8 cellular contexts compared by ENCODE assay signal in the genomic region with DNA sequence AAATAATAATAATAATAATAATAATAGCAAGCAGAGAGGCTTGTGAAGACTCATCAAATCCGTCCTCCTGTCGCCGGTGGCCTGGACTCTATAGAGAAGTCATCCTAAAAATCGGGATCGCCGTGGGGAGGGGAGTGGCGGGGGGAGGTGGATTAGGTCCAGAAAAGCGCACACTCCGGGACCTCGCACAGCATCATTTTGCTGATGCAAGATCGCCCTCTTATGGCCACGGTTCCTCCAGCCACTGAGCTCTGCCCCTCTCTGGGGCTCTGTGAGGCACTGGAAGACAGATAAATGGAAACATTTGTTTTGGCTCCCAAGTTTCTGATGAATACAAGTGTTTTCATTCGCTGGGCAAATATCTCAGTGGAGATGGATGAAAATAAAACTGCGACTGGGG.
DNase-seq lines count a peak whose midpoint lies in the region; ATAC-seq, FAIRE-seq and TF ChIP-seq lines count a peak whose summit lies in the region.

No MANE protein-coding gene starts in this region.

- ATAC-seq in GM19397 (IDR thresholded peaks at IDR 0.05; ENCODE audit: unreplicated experiment): no peak

- intact Hi-C loops in CD14-positive monocyte (cut with micrococcal nuclease): no loop called here

- no peak for TF ChIP-seq POLR2A in H54 (IDR thresholded peaks at IDR 0.05; ENCODE audit: low read depth, low read length)

- peak; percentile 34 for TF ChIP-seq CTCF in CD14-positive monocyte (IDR thresholded peaks at IDR 0.05)

- peaks cover 16 to 29% (median 28%) of the 10 kb centered on the region in 3 donors for H3K27me3 Mint-ChIP-seq in CD14-positive monocyte (ENCODE audit: low read depth in 3 of 3)

- H3K4me1 Mint-ChIP-seq in CD14-positive monocyte: no peaks in the 10 kb centered on the region

- DNase-seq in CD14-positive monocyte (ENCODE audit: low spot score) (no peak), H54 (ENCODE audit: insufficient read length, low spot score) (peak; percentile 42), OCI-M1 (lab: John Stamatoyannopoulos, UW) (peak; percentile 47), dermis blood vessel endothelial cell (peak; percentile 71), medulla oblongata (ENCODE audit: extremely low spot score) (peak; percentile 65), NCI-H146 treated with DMSO at 0.1 percent for 48 hours (lab: John Stamatoyannopoulos, UW; ENCODE audit: unreplicated experiment) (no peak), NCI-H1048 (lab: John Stamatoyannopoulos, UW) (no peak)

- no peak overlapping the region for H3K4me3 Mint-ChIP-seq in CD14-positive monocyte

- no peaks in the 10 kb centered on the region for H3K9me3 Mint-ChIP-seq in CD14-positive monocyte

- FAIRE-seq in H54 (lab: Jason Lieb, UNC): no peak

- no peak overlapping the region for H3K27ac Mint-ChIP-seq in CD14-positive monocyte

- no peaks in the 10 kb centered on the region for H3K36me3 Mint-ChIP-seq in CD14-positive monocyte

Comparison
In these comparisons a context has a peak if more than half of its experiments do, and no peak if none do; other contexts are left out.
1. DNase-seq: peak in H54 (single experiment), OCI-M1 (single experiment), dermis blood vessel endothelial cell (single experiment) and medulla oblongata (single experiment); none in CD14-positive monocyte (single experiment), NCI-H146 treated with DMSO at 0.1 percent for 48 hours (single experiment) and NCI-H1048 (single experiment).